In the genomic region with DNA sequence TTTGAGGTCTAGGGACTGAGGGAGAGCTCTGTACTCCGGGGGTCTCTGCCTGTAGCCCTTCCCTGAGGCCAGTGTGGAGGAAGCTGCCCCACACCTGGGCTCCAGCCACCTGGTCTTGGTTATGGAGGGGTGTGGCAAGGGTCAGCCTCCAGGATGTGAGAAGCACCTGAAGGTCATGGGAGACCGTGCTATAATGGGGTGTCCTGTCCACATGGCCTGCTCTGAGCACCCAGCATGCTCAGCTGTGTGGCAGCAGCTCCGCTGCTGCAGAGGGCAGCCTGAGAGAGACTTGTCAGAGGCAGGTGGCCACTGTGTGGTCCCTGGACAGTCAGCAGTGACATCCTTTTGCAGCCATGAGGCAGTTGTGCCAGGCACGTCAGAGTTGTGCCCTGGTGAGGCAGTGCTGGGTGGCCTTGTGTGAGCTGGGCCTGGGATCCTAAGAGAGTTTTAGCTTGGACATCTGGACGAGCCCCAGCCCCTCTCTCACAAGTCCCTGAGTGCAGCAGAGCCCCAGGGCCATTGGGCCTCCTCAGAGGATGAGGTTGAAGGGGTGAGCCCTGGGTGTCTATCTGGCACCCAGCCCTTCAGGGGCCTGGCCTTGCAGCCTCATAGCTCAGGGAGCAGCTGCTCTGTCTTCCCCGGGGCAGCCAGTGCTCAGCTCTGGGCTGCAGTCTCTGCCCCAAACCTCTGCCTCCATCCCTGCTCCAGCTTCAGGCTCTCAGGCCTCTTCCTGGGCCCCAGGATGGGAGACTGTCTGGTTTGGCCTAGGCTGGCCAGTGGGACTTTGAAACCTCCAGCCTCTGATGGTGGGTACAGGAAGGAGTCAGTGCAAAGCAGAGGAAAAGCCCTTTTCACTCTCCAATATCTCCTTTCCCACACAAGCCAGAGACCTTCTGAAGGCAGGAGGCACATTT, we compare ENCODE assay signal across 1 cellular context.
TF ChIP-seq lines count a peak whose summit lies in the region.

No MANE protein-coding gene starts in this region.

TF ChIP-seq in H1, 55 proteins besides CTCF, POLR2A, EP300 and RAD21:
- TF ChIP-seq ATF3 (IDR thresholded peaks at IDR 0.05; ENCODE audit: insufficient read depth, low read depth, low read length) (no peak), POU5F1 (IDR thresholded peaks at IDR 0.05; ENCODE audit: low read depth, low read length) (no peak), CEBPB (IDR thresholded peaks at IDR 0.05; ENCODE audit: low read depth, low read length) (no peak), CBX8 (IDR thresholded peaks at IDR 0.05; ENCODE audit: borderline replicate concordance, low read depth, low read length) (no peak), SP4 (IDR thresholded peaks at IDR 0.05; ENCODE audit: low read length) (no peak), SP1 (IDR thresholded peaks at IDR 0.05; ENCODE audit: low read depth, low read length) (no peak), MAFK (IDR thresholded peaks at IDR 0.05; ENCODE audit: low read depth, low read length) (no peak), KDM5A (IDR thresholded peaks at IDR 0.05; ENCODE audit: low read length) (no peak), JUN (IDR thresholded peaks at IDR 0.05; ENCODE audit: low read depth, low read length) (no peak), TCF12 (IDR thresholded peaks at IDR 0.05; ENCODE audit: low read depth, low read length) (no peak), ASH2L (IDR thresholded peaks at IDR 0.05; ENCODE audit: low read length) (no peak), ZNF274 (IDR thresholded peaks at IDR 0.05; ENCODE audit: borderline replicate concordance, extremely low read depth, low read length) (no peak), RFX5 (IDR thresholded peaks at IDR 0.05; ENCODE audit: borderline replicate concordance, low read depth, low read length) (no peak), RXRA (IDR thresholded peaks at IDR 0.05; ENCODE audit: insufficient read depth, low read depth, low read length) (no peak)
